Comparison of ENCODE assay signal across 15 cellular contexts in genomic region chr14:103762547-103762946, GRCh38.
"Had no signal": no experiment of that assay in that cellular context is flagged by ENCODE, and none has a peak within 500 bp of the region (broad histone marks: within the 10 kb centered on the region; RNA-seq: fewer than 3 reads in every experiment).

No MANE protein-coding gene starts in this region.

- H3K9me3 Mint-ChIP-seq: activated naive CD4-positive, alpha-beta T cell treated with anti-CD3 and anti-CD28 coated beads, Interleukin-2, amount 50 U/mL, for 72 hours; activated T-cell treated with anti-CD3 and anti-CD28 coated beads, Interleukin-2, amount 50 U/mL, for 72 hours; naive thymus-derived CD8-positive, alpha-beta T cell had no signal

- ATAC-seq: activated CD4-positive, alpha-beta T cell treated with anti-CD3 and anti-CD28 coated beads for 36 hours; activated CD8-positive, alpha-beta T cell treated with anti-CD3 and anti-CD28 coated beads, Interleukin-2, amount 10 ng/mL, durations not matched to agents 7 days and 5 days; activated naive CD4-positive, alpha-beta T cell treated with anti-CD3 and anti-CD28 coated beads, Interleukin-2, amount 50 U/mL, for 72 hours; activated T-cell treated with anti-CD3 and anti-CD28 coated beads, Interleukin-2, amount 50 U/mL, for 72 hours; left lung; naive thymus-derived CD8-positive, alpha-beta T cell had no signal

- H3K27me3 Mint-ChIP-seq: activated CD4-positive, alpha-beta T cell treated with anti-CD3 and anti-CD28 coated beads for 36 hours; naive thymus-derived CD8-positive, alpha-beta T cell had no signal

- DNase-seq: activated CD4-positive, alpha-beta T cell treated with anti-CD3 and anti-CD28 coated beads for 36 hours; activated CD8-positive, alpha-beta memory T cell treated with anti-CD3 and anti-CD28 coated beads, Interleukin-2, amount 50 U/mL, for 4 hours; activated CD8-positive, alpha-beta T cell treated with anti-CD3 and anti-CD28 coated beads, Interleukin-2, amount 10 ng/mL, durations not matched to agents 7 days and 5 days; activated gamma-delta T cell; activated T-cell treated with anti-CD3 and anti-CD28 coated beads, Interleukin-2, amount 50 U/mL, for 72 hours; kidney; left lung; mammary epithelial cell; naive thymus-derived CD8-positive, alpha-beta T cell; nucleus accumbens; posterior cingulate gyrus; stimulated activated CD4-positive, alpha-beta T cell treated with anti-CD3 and anti-CD28 coated beads, Interleukin-4, amount 100 ng/mL, for 24 hours; stimulated activated naive CD4-positive, alpha-beta T cell treated with Interleukin-2 at 50 U/mL for 16 hours; WERI-Rb-1 had no signal

- H3K27ac Mint-ChIP-seq: activated CD4-positive, alpha-beta T cell treated with anti-CD3 and anti-CD28 coated beads for 36 hours; activated CD8-positive, alpha-beta T cell treated with anti-CD3 and anti-CD28 coated beads, Interleukin-2, amount 10 ng/mL, durations not matched to agents 7 days and 5 days; activated naive CD4-positive, alpha-beta T cell treated with anti-CD3 and anti-CD28 coated beads, Interleukin-2, amount 50 U/mL, for 72 hours; activated T-cell treated with anti-CD3 and anti-CD28 coated beads, Interleukin-2, amount 50 U/mL, for 72 hours; naive thymus-derived CD8-positive, alpha-beta T cell had no signal

- H3K4me3 Mint-ChIP-seq: activated CD4-positive, alpha-beta T cell treated with anti-CD3 and anti-CD28 coated beads for 36 hours; activated CD8-positive, alpha-beta T cell treated with anti-CD3 and anti-CD28 coated beads, Interleukin-2, amount 10 ng/mL, durations not matched to agents 7 days and 5 days; activated T-cell treated with anti-CD3 and anti-CD28 coated beads, Interleukin-2, amount 50 U/mL, for 72 hours; naive thymus-derived CD8-positive, alpha-beta T cell had no signal

- H3K36me3 Mint-ChIP-seq: activated naive CD4-positive, alpha-beta T cell treated with anti-CD3 and anti-CD28 coated beads, Interleukin-2, amount 50 U/mL, for 72 hours had no signal
